Comparison of ENCODE assay signal across 8 cellular contexts in genomic region chr2:241148239-241148638, GRCh38. TPM values are rescaled to one million over a fixed set of nuclear protein-coding genes. Genes with fewer than 3 reads are reported as not detected.
DNase-seq lines count a peak whose midpoint lies in the region; ATAC-seq and TF ChIP-seq lines count a peak whose summit lies in the region.

No MANE protein-coding gene starts in this region.

- H3K27me3 Mint-ChIP-seq in activated CD8-positive, alpha-beta T cell treated with anti-CD3 and anti-CD28 coated beads, Interleukin-2, amount 10 ng/mL, durations not matched to agents 7 days and 5 days (ENCODE audit: low read depth), result no peaks in the 10 kb centered on the region

- CTCF ChIA-PET in activated CD8-positive, alpha-beta T cell treated with anti-CD3 and anti-CD28 coated beads, Interleukin-2, amount 10 ng/mL, durations not matched to agents 7 days and 5 days (lab: Charles Lee), result interaction anchor here (1.1 to 4.4 kb wide), 2 partner anchors 24 to 71 kb away, joined by 4 to 30 read pairs; no protein-coding TSS in a partner anchor

- H3K27ac Mint-ChIP-seq in activated CD8-positive, alpha-beta T cell treated with anti-CD3 and anti-CD28 coated beads, Interleukin-2, amount 10 ng/mL, durations not matched to agents 7 days and 5 days, result peak overlapping the region; percentile 72

- TF ChIP-seq POLR2A in stomach (IDR thresholded peaks at IDR 0.05), result no peak

- ATAC-seq in activated CD8-positive, alpha-beta T cell treated with anti-CD3 and anti-CD28 coated beads, Interleukin-2, amount 10 ng/mL, durations not matched to agents 7 days and 5 days, result no peak
- ATAC-seq in lower lobe of right lung (no peak), GM21619 (IDR thresholded peaks at IDR 0.05; ENCODE audit: unreplicated experiment) (no peak), GM18907 (IDR thresholded peaks at IDR 0.05; ENCODE audit: unreplicated experiment) (no peak)

- H3K27ac ChIP-seq in lower lobe of right lung (no peak overlapping the region), stomach (no peak overlapping the region)

- 83 to 87% (median 86%) methylated on average over 4 of the region's 4 CpGs for WGBS in stomach, 5 donors

- H3K36me3 ChIP-seq in BE2C (no peaks in the 10 kb centered on the region), H7 (replicated peaks; ENCODE audit: control insufficient read depth, insufficient read depth, low read length) (no peaks in the 10 kb centered on the region), lower lobe of right lung (peaks cover 3% of the 10 kb centered on the region), stomach (peaks cover 0 to 6% (median 2%) of the 10 kb centered on the region in 4 donors)

- POLR2A ChIA-PET in activated CD8-positive, alpha-beta T cell treated with anti-CD3 and anti-CD28 coated beads, Interleukin-2, amount 10 ng/mL, durations not matched to agents 7 days and 5 days (lab: Charles Lee), result interaction anchor here (5.1 kb wide), 1 partner anchor 37 kb away, joined by 37 read pairs; no protein-coding TSS in a partner anchor

- no peaks in the 10 kb centered on the region for H3K9me3 ChIP-seq in BE2C
- H3K9me3 ChIP-seq in lower lobe of right lung, result no peaks in the 10 kb centered on the region
- H3K9me3 ChIP-seq in stomach, result no peaks in the 10 kb centered on the region

- H3K4me3 ChIP-seq in BE2C (ENCODE audit: low read depth, low read length), result peak overlapping the region; percentile 82
- peak overlapping the region; percentile 90 for H3K4me3 ChIP-seq in H7 (ENCODE audit: insufficient read depth, low read depth, low read length)
- peak overlapping the region; percentile 98 for H3K4me3 ChIP-seq in lower lobe of right lung
- H3K4me3 ChIP-seq in stomach, result peak overlapping the region in 2 of 4 donors; percentile 93 to 95

- H3K9me3 Mint-ChIP-seq in activated CD8-positive, alpha-beta T cell treated with anti-CD3 and anti-CD28 coated beads, Interleukin-2, amount 10 ng/mL, durations not matched to agents 7 days and 5 days (ENCODE audit: insufficient read depth), result no peaks in the 10 kb centered on the region

- TF ChIP-seq CTCF in BE2C (IDR thresholded peaks at IDR 0.05; ENCODE audit: low read depth, low read length) (no peak), lower lobe of right lung (IDR thresholded peaks at IDR 0.05) (no peak), stomach (IDR thresholded peaks at IDR 0.05) (no peak)

- H3K4me3 Mint-ChIP-seq in activated CD8-positive, alpha-beta T cell treated with anti-CD3 and anti-CD28 coated beads, Interleukin-2, amount 10 ng/mL, durations not matched to agents 7 days and 5 days, result peak overlapping the region; percentile 96

- intact Hi-C loops in lower lobe of right lung (cut with DNase I), result no loop called here
- intact Hi-C loops in stomach (cut with DNase I; ENCODE audit: low total_unique reads), result no loop called here

- H3K27me3 ChIP-seq in BE2C, result no peaks in the 10 kb centered on the region
- peaks cover 8% of the 10 kb centered on the region; the same call in 1 of the 2 replicates for H3K27me3 ChIP-seq in H7 (ENCODE audit: control insufficient read depth, insufficient read depth, low read length)
- H3K27me3 ChIP-seq in lower lobe of right lung (ENCODE audit: low read depth), result no peaks in the 10 kb centered on the region
- no peaks in the 10 kb centered on the region for H3K27me3 ChIP-seq in stomach

- no peak for TF ChIP-seq EP300 in stomach (IDR thresholded peaks at IDR 0.05)

- no peak for DNase-seq in BE2C
- no peak for DNase-seq in H7
- no peak for DNase-seq in activated CD8-positive, alpha-beta T cell treated with anti-CD3 and anti-CD28 coated beads, Interleukin-2, amount 10 ng/mL, durations not matched to agents 7 days and 5 days
- DNase-seq in lower lobe of right lung, result no peak
- DNase-seq in NCI-H2029 (lab: John Stamatoyannopoulos, UW), result no peak
- no peak for DNase-seq in stomach

- H3K36me3 Mint-ChIP-seq in activated CD8-positive, alpha-beta T cell treated with anti-CD3 and anti-CD28 coated beads, Interleukin-2, amount 10 ng/mL, durations not matched to agents 7 days and 5 days (ENCODE audit: low read depth), result peaks cover 7% of the 10 kb centered on the region

- H3K4me1 ChIP-seq in BE2C (no peaks in the 10 kb centered on the region), lower lobe of right lung (peaks cover 23% of the 10 kb centered on the region), stomach (peaks cover 14 to 30% (median 27%) of the 10 kb centered on the region in 4 donors)

- peaks cover 32% of the 10 kb centered on the region for H3K4me1 Mint-ChIP-seq in activated CD8-positive, alpha-beta T cell treated with anti-CD3 and anti-CD28 coated beads, Interleukin-2, amount 10 ng/mL, durations not matched to agents 7 days and 5 days (ENCODE audit: low read depth)

RNA-seq across cellular contexts. Expression of gene PASK, which starts 1.0 kb away (rescaled TPM):
- 4.1 TPM for polyA plus RNA-seq in BE2C (2012; ENCODE audit: insufficient read depth, insufficient read length, low read depth)
- 20.4 and 20.6 TPM in 2 replicates for total RNA-seq in H7 (2014; rRNA removed; shearing (Covaris generic))
- 10 to 100 TPM; 46.7 to 52.4 TPM for total RNA-seq in activated CD8-positive, alpha-beta T cell treated with anti-CD3 and anti-CD28 coated beads, Interleukin-2, amount 10 ng/mL, durations not matched to agents 7 days and 5 days
- total RNA-seq in lower lobe of right lung, result 10.8 TPM
- 10 to 100 TPM in 3 of 5 donors, 1 to 10 TPM in 1, under 1 TPM in 1; 0.58 to 56.7 (median 10.5) TPM for total RNA-seq in stomach
- 1 to 10 TPM; 1.3 to 6.5 (median 4.0) TPM for polyA plus RNA-seq in stomach

RNA-seq across cellular contexts. Expression of gene PPP1R7, which starts 2.0 kb away (rescaled TPM):
- 185 TPM for polyA plus RNA-seq in BE2C (2012; ENCODE audit: insufficient read depth, insufficient read length, low read depth)
- 32.1 and 36.9 TPM in 2 replicates for total RNA-seq in H7 (2014; rRNA removed; shearing (Covaris generic))
- 10 to 100 TPM; 90.8 to 97.2 TPM for total RNA-seq in activated CD8-positive, alpha-beta T cell treated with anti-CD3 and anti-CD28 coated beads, Interleukin-2, amount 10 ng/mL, durations not matched to agents 7 days and 5 days
- 58.9 TPM for total RNA-seq in lower lobe of right lung
- 100 to 1,000 TPM in 1 of 5 donors, 10 to 100 TPM in 4; 22.8 to 126 (median 40.9) TPM for total RNA-seq in stomach
- 10 to 100 TPM; 61.2 to 99.4 (median 61.4) TPM for polyA plus RNA-seq in stomach

RNA-seq across cellular contexts. Expression of gene ANO7, which starts 40.2 kb away (rescaled TPM):
- 2.3 TPM for polyA plus RNA-seq in BE2C (2012; ENCODE audit: insufficient read depth, insufficient read length, low read depth)
- 2.0 and 4.0 TPM in 2 replicates for total RNA-seq in H7 (2014; rRNA removed; shearing (Covaris generic))
- under 1 TPM; 0.29 to 0.31 TPM for total RNA-seq in activated CD8-positive, alpha-beta T cell treated with anti-CD3 and anti-CD28 coated beads, Interleukin-2, amount 10 ng/mL, durations not matched to agents 7 days and 5 days
- total RNA-seq in lower lobe of right lung (1.3 TPM), stomach (100 to 1,000 TPM in 1 of 5 donors, 10 to 100 TPM in 2, 1 to 10 TPM in 2; 4.6 to 138 (median 61.3) TPM)
- polyA plus RNA-seq in stomach, result 1 to 10 TPM in 2 of 3 donors, under 1 TPM in 1; 0.48 to 2.0 (median 2.0) TPM

RNA-seq across cellular contexts. Expression of gene MTERF4, which starts 46.2 kb away (rescaled TPM):
- 117 TPM for polyA plus RNA-seq in BE2C (2012; ENCODE audit: insufficient read depth, insufficient read length, low read depth)
- total RNA-seq in H7 (2014; rRNA removed; shearing (Covaris generic)), result 30.3 and 32.4 TPM in 2 replicates
- total RNA-seq in activated CD8-positive, alpha-beta T cell treated with anti-CD3 and anti-CD28 coated beads, Interleukin-2, amount 10 ng/mL, durations not matched to agents 7 days and 5 days, result 10 to 100 TPM; 24.1 to 26.3 TPM
- total RNA-seq in lower lobe of right lung (32.0 TPM), stomach (10 to 100 TPM in 4 of 5 donors, 1 to 10 TPM in 1; 3.2 to 85.7 (median 40.9) TPM)
- polyA plus RNA-seq in stomach, result 10 to 100 TPM; 19.4 to 28.6 (median 24.3) TPM
